ENCODE assay signal across 1 cellular context in the genomic region with DNA sequence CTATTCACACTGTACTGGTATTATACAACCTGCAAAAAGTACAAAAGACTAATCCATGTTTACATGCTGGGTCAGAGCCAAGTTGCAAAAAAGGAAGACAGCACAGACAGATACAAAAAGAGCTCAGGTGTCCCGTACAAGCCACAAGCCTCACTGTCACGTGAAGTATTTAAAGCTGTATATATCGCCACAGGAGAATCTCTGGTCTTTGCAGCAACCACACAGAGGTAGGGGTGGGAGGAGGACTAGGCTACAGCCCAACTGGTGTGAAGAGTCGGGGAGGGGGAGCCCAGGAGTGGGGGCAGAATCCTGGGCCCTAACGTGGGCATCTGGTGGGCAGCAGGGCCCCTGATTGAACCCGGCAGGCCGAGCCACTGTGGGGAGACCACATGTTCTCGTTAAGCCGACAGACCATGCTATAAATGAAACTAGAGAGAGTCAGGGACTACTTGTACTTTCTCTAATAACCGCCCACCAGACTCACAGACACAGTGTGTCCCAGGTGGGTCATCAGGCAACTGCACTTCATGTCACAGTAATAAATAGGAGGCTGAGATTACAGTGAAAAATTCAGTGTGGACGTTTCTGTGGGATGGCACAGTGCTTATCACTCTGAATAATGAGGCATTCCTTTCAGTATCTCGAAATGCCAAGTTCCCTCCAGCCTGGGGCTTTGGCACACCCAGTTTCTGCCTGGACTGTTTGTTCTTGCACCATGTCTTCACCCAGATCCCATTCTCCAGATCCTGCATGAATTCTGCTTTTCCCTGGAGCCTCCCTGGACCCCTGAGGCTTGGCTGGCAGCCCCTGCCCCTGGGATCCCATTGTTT.
TF ChIP-seq lines count a peak whose summit lies in the region.

No MANE protein-coding gene starts in this region.

TF ChIP-seq in GM23338, 12 proteins besides CTCF, POLR2A, EP300 and RAD21 (continued from another document):
- TF ChIP-seq ZNF462 (CRISPR knock-in tag; IDR thresholded peaks at IDR 0.05) = no peak
- no peak for TF ChIP-seq CREB1 (CRISPR knock-in tag; IDR thresholded peaks at IDR 0.05; ENCODE audit: low read depth)
- no peak for TF ChIP-seq NANOG (IDR thresholded peaks at IDR 0.05; ENCODE audit: borderline replicate concordance)
- no peak for TF ChIP-seq ETS1 (IDR thresholded peaks at IDR 0.05)
- no peak for TF ChIP-seq EZH2phosphoT487 (IDR thresholded peaks at IDR 0.05; ENCODE audit: unreplicated experiment)
- TF ChIP-seq STAT1 (IDR thresholded peaks at IDR 0.05; ENCODE audit: unreplicated experiment) = no peak
- no peak for TF ChIP-seq JUNB (IDR thresholded peaks at IDR 0.05; ENCODE audit: unreplicated experiment)
- no peak for TF ChIP-seq ZNF114 (CRISPR knock-in tag; IDR thresholded peaks at IDR 0.05)
- TF ChIP-seq ZNF331 (CRISPR knock-in tag; IDR thresholded peaks at IDR 0.05; ENCODE audit: low read depth) = no peak
- no peak for TF ChIP-seq EZH2 (IDR thresholded peaks at IDR 0.05; ENCODE audit: low read depth, unreplicated experiment)
- TF ChIP-seq, protein P1, sequence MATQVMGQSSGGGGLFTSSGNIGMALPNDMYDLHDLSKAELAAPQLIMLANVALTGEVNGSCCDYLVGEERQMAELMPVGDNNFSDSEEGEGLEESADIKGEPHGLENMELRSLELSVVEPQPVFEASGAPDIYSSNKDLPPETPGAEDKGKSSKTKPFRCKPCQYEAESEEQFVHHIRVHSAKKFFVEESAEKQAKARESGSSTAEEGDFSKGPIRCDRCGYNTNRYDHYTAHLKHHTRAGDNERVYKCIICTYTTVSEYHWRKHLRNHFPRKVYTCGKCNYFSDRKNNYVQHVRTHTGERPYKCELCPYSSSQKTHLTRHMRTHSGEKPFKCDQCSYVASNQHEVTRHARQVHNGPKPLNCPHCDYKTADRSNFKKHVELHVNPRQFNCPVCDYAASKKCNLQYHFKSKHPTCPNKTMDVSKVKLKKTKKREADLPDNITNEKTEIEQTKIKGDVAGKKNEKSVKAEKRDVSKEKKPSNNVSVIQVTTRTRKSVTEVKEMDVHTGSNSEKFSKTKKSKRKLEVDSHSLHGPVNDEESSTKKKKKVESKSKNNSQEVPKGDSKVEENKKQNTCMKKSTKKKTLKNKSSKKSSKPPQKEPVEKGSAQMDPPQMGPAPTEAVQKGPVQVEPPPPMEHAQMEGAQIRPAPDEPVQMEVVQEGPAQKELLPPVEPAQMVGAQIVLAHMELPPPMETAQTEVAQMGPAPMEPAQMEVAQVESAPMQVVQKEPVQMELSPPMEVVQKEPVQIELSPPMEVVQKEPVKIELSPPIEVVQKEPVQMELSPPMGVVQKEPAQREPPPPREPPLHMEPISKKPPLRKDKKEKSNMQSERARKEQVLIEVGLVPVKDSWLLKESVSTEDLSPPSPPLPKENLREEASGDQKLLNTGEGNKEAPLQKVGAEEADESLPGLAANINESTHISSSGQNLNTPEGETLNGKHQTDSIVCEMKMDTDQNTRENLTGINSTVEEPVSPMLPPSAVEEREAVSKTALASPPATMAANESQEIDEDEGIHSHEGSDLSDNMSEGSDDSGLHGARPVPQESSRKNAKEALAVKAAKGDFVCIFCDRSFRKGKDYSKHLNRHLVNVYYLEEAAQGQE (IDR thresholded peaks at IDR 0.05; ENCODE audit: unreplicated experiment) = no peak
